In genomic region chr12:109811624-109811995, GRCh38 we compare ENCODE assay signal across 20 cellular contexts. TPM values are rescaled to one million over a fixed set of nuclear protein-coding genes. Genes with fewer than 3 reads are reported as not detected.
DNase-seq lines count a peak whose midpoint lies in the region; ATAC-seq and TF ChIP-seq lines count a peak whose summit lies in the region.
"Had no signal": no experiment of that assay in that cellular context is flagged by ENCODE, and none has a peak within 500 bp of the region (broad histone marks: within the 10 kb centered on the region; RNA-seq: fewer than 3 reads in every experiment).

No MANE protein-coding gene starts in this region.

- H3K27me3 Mint-ChIP-seq in CD14-positive monocyte (ENCODE audit: low read depth in 3 of 3) (peaks cover 0 to 8% (median 2%) of the 10 kb centered on the region in 3 donors), chondrocyte (ENCODE audit: low read depth) (no peaks in the 10 kb centered on the region)
- H3K27me3 Mint-ChIP-seq in naive thymus-derived CD4-positive, alpha-beta T cell = no peaks in the 10 kb centered on the region
- H3K27me3 Mint-ChIP-seq: CD4-positive, alpha-beta memory T cell; natural killer cell treated with Interleukin-12 subunit alpha and Interleukin-12 subunit beta and Interleukin-15 and Interleukin-18, amount 100 ng/mL, for 72 hours had no signal

- H3K4me3 ChIP-seq in right lobe of liver (no peak overlapping the region), right atrium auricular region (no peak overlapping the region), transverse colon (no peak overlapping the region)
- H3K4me3 ChIP-seq in naive thymus-derived CD4-positive, alpha-beta T cell (ENCODE audit: low read length) = no peak overlapping the region
- H3K4me3 ChIP-seq: tibial artery had no signal

- DNase-seq in CD14-positive monocyte (ENCODE audit: low spot score) = no peak
- DNase-seq in NCI-H146 (lab: John Stamatoyannopoulos, UW) = peak; percentile 55
- DNase-seq in chondrocyte (ENCODE audit: low spot score) = no peak
- DNase-seq in right lobe of liver = no peak
- DNase-seq in foreskin keratinocyte = no peak
- no peak for DNase-seq in right atrium auricular region (ENCODE audit: low spot score)
- no peak for DNase-seq in naive thymus-derived CD4-positive, alpha-beta T cell
- DNase-seq in transverse colon = no peak
- DNase-seq: activated CD4-positive, alpha-beta T cell treated with anti-CD3 and anti-CD28 coated beads, Interleukin-2, amount 50 U/mL, for 4 hours; activated gamma-delta T cell; brain microvascular endothelial cell; CD4-positive, alpha-beta memory T cell; NCI-H1417; NCI-H2171 treated with DMSO at 0.1 percent for 48 hours; OCI-M1; SHP77 treated with DMSO at 0.1 percent for 48 hours; stimulated activated naive CD8-positive, alpha-beta T cell treated with anti-CD3 and anti-CD28 coated beads, Interleukin-15, Interleukin-2, amounts not matched to agents 100 U/mL and 50 U/mL, for 24 hours; tibial artery had no signal

- peaks cover 4% of the 10 kb centered on the region for H3K4me1 Mint-ChIP-seq in CD14-positive monocyte
- H3K4me1 Mint-ChIP-seq in chondrocyte (ENCODE audit: low read depth) = no peaks in the 10 kb centered on the region
- H3K4me1 Mint-ChIP-seq in naive thymus-derived CD4-positive, alpha-beta T cell = no peaks in the 10 kb centered on the region
- H3K4me1 Mint-ChIP-seq: CD4-positive, alpha-beta memory T cell had no signal

- H3K27ac ChIP-seq in right lobe of liver = no peak overlapping the region
- H3K27ac ChIP-seq in foreskin keratinocyte = no peak overlapping the region
- H3K27ac ChIP-seq in right atrium auricular region = no peak overlapping the region
- H3K27ac ChIP-seq in naive thymus-derived CD4-positive, alpha-beta T cell (ENCODE audit: low read depth, low read length) = no peak overlapping the region
- H3K27ac ChIP-seq in transverse colon = no peak overlapping the region
- H3K27ac ChIP-seq: brain microvascular endothelial cell, tibial artery had no signal

- POLR2A ChIA-PET in naive thymus-derived CD4-positive, alpha-beta T cell (lab: Charles Lee) = no interaction called here

- H3K9me3 ChIP-seq in right lobe of liver (no peaks in the 10 kb centered on the region), right atrium auricular region (no peaks in the 10 kb centered on the region), transverse colon (no peaks in the 10 kb centered on the region)
- H3K9me3 ChIP-seq in naive thymus-derived CD4-positive, alpha-beta T cell (ENCODE audit: control insufficient read depth in 2 of 3, low read length in 3 of 3) = no peaks in the 10 kb centered on the region
- H3K9me3 ChIP-seq: tibial artery had no signal

- CTCF ChIA-PET in naive thymus-derived CD4-positive, alpha-beta T cell (lab: Charles Lee) = no interaction called here

- H3K36me3 ChIP-seq in right lobe of liver (peaks cover 0 to 14% (median 0%) of the 10 kb centered on the region in 4 donors), right atrium auricular region (no peaks in the 10 kb centered on the region), transverse colon (no peaks in the 10 kb centered on the region)
- H3K36me3 ChIP-seq in naive thymus-derived CD4-positive, alpha-beta T cell (ENCODE audit: control insufficient read depth in 2 of 3, insufficient read depth in 3 of 3, low read length in 3 of 3) = no peaks in the 10 kb centered on the region
- H3K36me3 ChIP-seq: brain microvascular endothelial cell, tibial artery had no signal

- TF ChIP-seq POLR2A in right lobe of liver (IDR thresholded peaks at IDR 0.05) (no peak), transverse colon (IDR thresholded peaks at IDR 0.05) (no peak)

- TF ChIP-seq EP300 in transverse colon (IDR thresholded peaks at IDR 0.05; ENCODE audit: low read depth) = no peak

- H3K27me3 ChIP-seq in right lobe of liver (no peaks in the 10 kb centered on the region), foreskin keratinocyte (no peaks in the 10 kb centered on the region), right atrium auricular region (no peaks in the 10 kb centered on the region), transverse colon (no peaks in the 10 kb centered on the region)
- H3K27me3 ChIP-seq in naive thymus-derived CD4-positive, alpha-beta T cell (ENCODE audit: control insufficient read depth in 2 of 2, insufficient read depth in 2 of 2, low read length in 2 of 2) = no peaks in the 10 kb centered on the region
- H3K27me3 ChIP-seq: brain microvascular endothelial cell had no signal

- intact Hi-C loops in CD14-positive monocyte (cut with micrococcal nuclease) (no loop called here), right lobe of liver (cut with DNase I) (no loop called here), transverse colon (cut with DNase I; ENCODE audit: low total_unique reads) (no loop called here)
- intact Hi-C loops in naive thymus-derived CD4-positive, alpha-beta T cell (cut with micrococcal nuclease) = no loop called here

- in situ Hi-C loops in transverse colon (cut with MboI; ENCODE audit: low pct_ligation_motif_present in 1 of 4, low pct_unique_long_range_greater_than_20kb in 1 of 4, low sequenced_read_pairs in 3 of 4) = no loop called here

- H3K9me3 Mint-ChIP-seq in CD14-positive monocyte = peaks cover 0 to 2% (median 0%) of the 10 kb centered on the region in 7 donors
- H3K9me3 Mint-ChIP-seq in chondrocyte (ENCODE audit: low read depth) = no peaks in the 10 kb centered on the region
- no peaks in the 10 kb centered on the region for H3K9me3 Mint-ChIP-seq in naive thymus-derived CD4-positive, alpha-beta T cell
- H3K9me3 Mint-ChIP-seq: CD4-positive, alpha-beta memory T cell; natural killer cell treated with Interleukin-12 subunit alpha and Interleukin-12 subunit beta and Interleukin-15 and Interleukin-18, amount 100 ng/mL, for 72 hours; T-helper 1 cell treated with Interleukin-12 subunit alpha and Interleukin-12 subunit beta and Interleukin-4 antibody, amounts not matched to agents 30 μg/mL and 1 μg/mL, for 36 hours had no signal

- WGBS in right lobe of liver (ENCODE audit: insufficient coverage, low coverage, low lambda C conversion rate, missing lambda C conversion rate) = 74% methylated on average over 3 of the region's 5 CpGs
- 60 to 71% methylated on average over 1 to 5 of the region's 5 CpGs for WGBS in transverse colon (ENCODE audit: low coverage in 1 of 2), 2 donors

- H3K4me3 Mint-ChIP-seq in CD14-positive monocyte (no peak overlapping the region), chondrocyte (ENCODE audit: unreplicated experiment) (no peak overlapping the region)
- no peak overlapping the region for H3K4me3 Mint-ChIP-seq in naive thymus-derived CD4-positive, alpha-beta T cell
- H3K4me3 Mint-ChIP-seq: CD4-positive, alpha-beta memory T cell; natural killer cell treated with Interleukin-12 subunit alpha and Interleukin-12 subunit beta and Interleukin-15 and Interleukin-18, amount 100 ng/mL, for 72 hours; T-helper 1 cell treated with Interleukin-12 subunit alpha and Interleukin-12 subunit beta and Interleukin-4 antibody, amounts not matched to agents 30 μg/mL and 1 μg/mL, for 36 hours had no signal

- H3K4me1 ChIP-seq in right lobe of liver (no peaks in the 10 kb centered on the region), foreskin keratinocyte (no peaks in the 10 kb centered on the region), right atrium auricular region (no peaks in the 10 kb centered on the region), transverse colon (no peaks in the 10 kb centered on the region)
- H3K4me1 ChIP-seq in naive thymus-derived CD4-positive, alpha-beta T cell (ENCODE audit: control insufficient read depth in 2 of 2, insufficient read depth in 2 of 2, low read length in 2 of 2) = no peaks in the 10 kb centered on the region
- H3K4me1 ChIP-seq: tibial artery had no signal

- H3K36me3 Mint-ChIP-seq in CD14-positive monocyte (no peaks in the 10 kb centered on the region), chondrocyte (ENCODE audit: low read depth) (peaks cover 2% of the 10 kb centered on the region)
- no peaks in the 10 kb centered on the region for H3K36me3 Mint-ChIP-seq in naive thymus-derived CD4-positive, alpha-beta T cell
- H3K36me3 Mint-ChIP-seq: CD4-positive, alpha-beta memory T cell; natural killer cell treated with Interleukin-12 subunit alpha and Interleukin-12 subunit beta and Interleukin-15 and Interleukin-18, amount 100 ng/mL, for 72 hours had no signal

- TF ChIP-seq CTCF in CD14-positive monocyte (IDR thresholded peaks at IDR 0.05) (peak; percentile 10), chondrocyte (IDR thresholded peaks at IDR 0.05) (peak; percentile 42), right lobe of liver (IDR thresholded peaks at IDR 0.05) (peak in 3 of 4 donors; percentile 6 to 16 (median 15)), foreskin keratinocyte (conservative IDR thresholded peaks at IDR 0.05) (no peak), right atrium auricular region (IDR thresholded peaks at IDR 0.05) (no peak), transverse colon (IDR thresholded peaks at IDR 0.05) (no peak)

- H3K27ac Mint-ChIP-seq in CD14-positive monocyte = peak overlapping the region in 1 of 7 donors; percentile 46
- no peak overlapping the region for H3K27ac Mint-ChIP-seq in chondrocyte (ENCODE audit: unreplicated experiment)
- H3K27ac Mint-ChIP-seq in naive thymus-derived CD4-positive, alpha-beta T cell = no peak overlapping the region
- H3K27ac Mint-ChIP-seq: CD4-positive, alpha-beta memory T cell; natural killer cell treated with Interleukin-12 subunit alpha and Interleukin-12 subunit beta and Interleukin-15 and Interleukin-18, amount 100 ng/mL, for 72 hours; T-helper 1 cell treated with Interleukin-12 subunit alpha and Interleukin-12 subunit beta and Interleukin-4 antibody, amounts not matched to agents 30 μg/mL and 1 μg/mL, for 36 hours had no signal

- peak; percentile 40 to 57 (median 49) for ATAC-seq in right lobe of liver
- ATAC-seq in foreskin keratinocyte = no peak
- ATAC-seq in naive thymus-derived CD4-positive, alpha-beta T cell = no peak
- ATAC-seq: natural killer cell treated with Interleukin-12 subunit alpha and Interleukin-12 subunit beta and Interleukin-15 and Interleukin-18, amount 100 ng/mL, for 72 hours; stimulated activated naive CD8-positive, alpha-beta T cell treated with anti-CD3 and anti-CD28 coated beads, Interleukin-15, Interleukin-2, amounts not matched to agents 100 U/mL and 50 U/mL, for 24 hours had no signal

RNA-seq across cellular contexts. Expression of gene TRPV4, which starts 21.6 kb away (rescaled TPM):
- polyA plus RNA-seq in CD14-positive monocyte (1 to 10 TPM in 1 of 2 donors, under 1 TPM in 1; 0.64 to 2.0 TPM), foreskin keratinocyte (0.71 and 1.2 TPM in 2 replicates)
- total RNA-seq in chondrocyte (1.2 to 2.2 TPM (median 1.8 TPM) in 3 replicates), right lobe of liver (10 to 100 TPM in 1 of 6 experiments, 1 to 10 TPM in 5; 5.3 to 10.3 (median 6.7) TPM), foreskin keratinocyte (0.82 and 1.5 TPM in 2 replicates), right atrium auricular region (under 1 TPM; 0.59 to 0.90 TPM), transverse colon (under 1 TPM in 1 of 4 donors, not detected in 3; 0.27 TPM)
- total RNA-seq in naive thymus-derived CD4-positive, alpha-beta T cell = under 1 TPM in 1 of 5 experiments, not detected in 4; 0.81 TPM
- polyA plus RNA-seq in naive thymus-derived CD4-positive, alpha-beta T cell = not detected
- total RNA-seq: natural killer cell treated with Interleukin-12 subunit alpha and Interleukin-12 subunit beta and Interleukin-15 and Interleukin-18, amount 100 ng/mL, for 72 hours had no signal
- polyA plus RNA-seq: CD4-positive, alpha-beta memory T cell had no signal

Comparison
In these comparisons a context has a peak if more than half of its experiments do, and no peak if none do; other contexts are left out.
1. CTCF ChIP-seq: peak in CD14-positive monocyte (single experiment), chondrocyte (single experiment) and right lobe of liver (3 of 4); none in foreskin keratinocyte (single experiment), right atrium auricular region (0 of 2) and transverse colon (0 of 5).
2. ATAC-seq: peak in right lobe of liver (4 of 4); none in foreskin keratinocyte (single experiment) and naive thymus-derived CD4-positive, alpha-beta T cell (single experiment).